ENCODE assay signal across 7 cellular contexts in the genomic region with DNA sequence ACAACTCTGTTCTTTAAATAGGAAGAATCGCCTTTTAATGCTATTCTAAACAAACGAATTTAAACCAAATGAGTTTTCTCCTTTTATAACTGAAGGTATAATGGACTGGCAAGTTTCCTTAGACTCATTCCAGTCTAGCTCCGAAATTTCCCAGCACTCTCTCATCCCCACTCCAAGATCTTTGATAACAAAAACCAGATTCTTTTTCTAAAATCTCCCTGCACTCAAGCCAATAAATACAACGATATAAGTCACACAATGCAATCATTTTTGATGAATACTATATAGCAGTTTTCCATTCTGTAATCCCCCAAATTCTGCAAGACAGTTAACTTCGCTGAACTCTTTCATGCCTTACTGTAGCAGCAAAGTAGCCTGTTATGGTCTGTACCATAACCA. TPM values are rescaled to one million over a fixed set of nuclear protein-coding genes. Genes with fewer than 3 reads are reported as not detected.
DNase-seq lines count a peak whose midpoint lies in the region; ATAC-seq and TF ChIP-seq lines count a peak whose summit lies in the region.

No MANE protein-coding gene starts in this region.

- no peaks in the 10 kb centered on the region for H3K9me3 Mint-ChIP-seq in HFFc6
- H3K9me3 Mint-ChIP-seq in activated CD8-positive, alpha-beta T cell treated with anti-CD3 and anti-CD28 coated beads for 36 hours, result no peaks in the 10 kb centered on the region
- H3K9me3 Mint-ChIP-seq in stimulated activated memory B cell treated with anti-CD40 and anti-IgM and Interleukin-4, amounts not matched to agents 10 μg/mL and 1 μg/mL and 100 μg/mL, for 72 hours, result no peaks in the 10 kb centered on the region

- H3K27ac Mint-ChIP-seq in HFFc6, result peak overlapping the region; percentile 95
- H3K27ac Mint-ChIP-seq in activated CD8-positive, alpha-beta T cell treated with anti-CD3 and anti-CD28 coated beads for 36 hours, result peak overlapping the region; percentile 96
- peak overlapping the region; percentile 91 for H3K27ac Mint-ChIP-seq in stimulated activated memory B cell treated with anti-CD40 and anti-IgM and Interleukin-4, amounts not matched to agents 10 μg/mL and 1 μg/mL and 100 μg/mL, for 72 hours

- H3K4me3 ChIP-seq in iPS-18a (ENCODE audit: low read length), result peak overlapping the region; percentile 82

- H3K27me3 Mint-ChIP-seq in HFFc6 (ENCODE audit: insufficient read depth), result peaks cover 4% of the 10 kb centered on the region
- no peaks in the 10 kb centered on the region for H3K27me3 Mint-ChIP-seq in activated CD8-positive, alpha-beta T cell treated with anti-CD3 and anti-CD28 coated beads for 36 hours
- no peaks in the 10 kb centered on the region for H3K27me3 Mint-ChIP-seq in stimulated activated memory B cell treated with anti-CD40 and anti-IgM and Interleukin-4, amounts not matched to agents 10 μg/mL and 1 μg/mL and 100 μg/mL, for 72 hours

- H3K4me1 ChIP-seq in iPS-18a (ENCODE audit: control insufficient read depth, low read depth, low read length), result peaks cover 8% of the 10 kb centered on the region

- no peak overlapping the region for H3K27ac ChIP-seq in iPS-18a (ENCODE audit: low read length)

- CTCF ChIA-PET in activated CD8-positive, alpha-beta T cell treated with anti-CD3 and anti-CD28 coated beads for 36 hours (lab: Charles Lee), result interaction anchor here (1.0 to 9.7 kb wide), 4 partner anchors 23 to 214 kb away, joined by 3 to 125 read pairs (median 6); partner anchors contain the start of gene KCNIP2

- TF ChIP-seq CTCF in HFFc6 (IDR thresholded peaks at IDR 0.05), result no peak
- no peak for TF ChIP-seq CTCF in activated CD8-positive, alpha-beta T cell treated with anti-CD3 and anti-CD28 coated beads for 36 hours (IDR thresholded peaks at IDR 0.05)

- H3K4me3 Mint-ChIP-seq in HFFc6, result peak overlapping the region; percentile 93
- H3K4me3 Mint-ChIP-seq in activated CD8-positive, alpha-beta T cell treated with anti-CD3 and anti-CD28 coated beads for 36 hours, result peak overlapping the region; percentile 88
- peak overlapping the region; percentile 87 for H3K4me3 Mint-ChIP-seq in stimulated activated memory B cell treated with anti-CD40 and anti-IgM and Interleukin-4, amounts not matched to agents 10 μg/mL and 1 μg/mL and 100 μg/mL, for 72 hours

- DNase-seq in HFFc6 (no peak), NCI-H524 (lab: John Stamatoyannopoulos, UW) (no peak), NCI-H524 treated with DMSO at 0.1 percent for 48 hours (lab: John Stamatoyannopoulos, UW) (no peak)
- DNase-seq in activated CD8-positive, alpha-beta T cell treated with anti-CD3 and anti-CD28 coated beads for 36 hours, result no peak

- H3K36me3 ChIP-seq in iPS-18a (ENCODE audit: control insufficient read depth, low read depth, low read length), result peaks cover 17% of the 10 kb centered on the region

- H3K27me3 ChIP-seq in iPS-18a (ENCODE audit: control insufficient read depth, insufficient read depth, low read length), result no peaks in the 10 kb centered on the region

- no peak for ATAC-seq in activated CD8-positive, alpha-beta T cell treated with anti-CD3 and anti-CD28 coated beads for 36 hours
- ATAC-seq in stimulated activated memory B cell treated with anti-CD40 and anti-IgM and Interleukin-4, amounts not matched to agents 10 μg/mL and 1 μg/mL and 100 μg/mL, for 72 hours, result no peak
- no peak for ATAC-seq in HG03095 (IDR thresholded peaks at IDR 0.05; ENCODE audit: unreplicated experiment)

- POLR2A ChIA-PET in activated CD8-positive, alpha-beta T cell treated with anti-CD3 and anti-CD28 coated beads for 36 hours (lab: Charles Lee), result interaction anchor here (0.6 to 6.6 kb wide), 7 partner anchors 10 to 303 kb away, joined by 3 to 53 read pairs (median 6); partner anchors contain the start of genes KCNIP2 and NPM3

- intact Hi-C loops in activated CD8-positive, alpha-beta T cell treated with anti-CD3 and anti-CD28 coated beads for 36 hours (cut with micrococcal nuclease), result loop anchor here (5.0 kb wide), 1 partner anchor 34 kb away; the partner anchor contains the start of gene NPM3

- peaks cover 46% of the 10 kb centered on the region for H3K36me3 Mint-ChIP-seq in HFFc6 (ENCODE audit: low read depth)
- H3K36me3 Mint-ChIP-seq in activated CD8-positive, alpha-beta T cell treated with anti-CD3 and anti-CD28 coated beads for 36 hours (ENCODE audit: low read depth), result peaks cover 46% of the 10 kb centered on the region
- peaks cover 16% of the 10 kb centered on the region for H3K36me3 Mint-ChIP-seq in stimulated activated memory B cell treated with anti-CD40 and anti-IgM and Interleukin-4, amounts not matched to agents 10 μg/mL and 1 μg/mL and 100 μg/mL, for 72 hours

- H3K9me3 ChIP-seq in iPS-18a (ENCODE audit: control insufficient read depth, low read depth, low read length), result no peaks in the 10 kb centered on the region

- H3K4me1 Mint-ChIP-seq in HFFc6 (ENCODE audit: low read depth), result peaks cover 49% of the 10 kb centered on the region
- H3K4me1 Mint-ChIP-seq in activated CD8-positive, alpha-beta T cell treated with anti-CD3 and anti-CD28 coated beads for 36 hours (ENCODE audit: low read depth), result peaks cover 44% of the 10 kb centered on the region
- H3K4me1 Mint-ChIP-seq in stimulated activated memory B cell treated with anti-CD40 and anti-IgM and Interleukin-4, amounts not matched to agents 10 μg/mL and 1 μg/mL and 100 μg/mL, for 72 hours, result peaks cover 45% of the 10 kb centered on the region

- H3K9ac ChIP-seq in iPS-18a (ENCODE audit: low read length), result peak overlapping the region; percentile 92

RNA-seq across cellular contexts. Expression of gene OGA, which starts 1.9 kb away (rescaled TPM):
- total RNA-seq in HFFc6 (2021; fragmentation: NEBNext Ultra II Directional; extraction: Animal tissue kit (Norgen Biotek cat#: 25700)), result 10 to 100 TPM; 56.2 to 61.6 (median 59.1) TPM
- total RNA-seq in activated CD8-positive, alpha-beta T cell treated with anti-CD3 and anti-CD28 coated beads for 36 hours, result 100 to 1,000 TPM; 125 to 130 TPM

RNA-seq across cellular contexts. Expression of gene KCNIP2, which starts 27.2 kb away (rescaled TPM):
- 1 to 10 TPM in 1 of 6 experiments, under 1 TPM in 5; 0.31 to 1.3 (median 0.50) TPM for total RNA-seq in HFFc6 (2021; fragmentation: NEBNext Ultra II Directional; extraction: Animal tissue kit (Norgen Biotek cat#: 25700))
- 1 to 10 TPM; 2.4 to 3.1 TPM for total RNA-seq in activated CD8-positive, alpha-beta T cell treated with anti-CD3 and anti-CD28 coated beads for 36 hours

RNA-seq across cellular contexts. Expression of gene NPM3, which starts 33.1 kb away (rescaled TPM):
- total RNA-seq in HFFc6 (2021; fragmentation: NEBNext Ultra II Directional; extraction: Animal tissue kit (Norgen Biotek cat#: 25700)), result 10 to 100 TPM; 51.8 to 64.6 (median 54.8) TPM
- 100 to 1,000 TPM; 235 to 264 TPM for total RNA-seq in activated CD8-positive, alpha-beta T cell treated with anti-CD3 and anti-CD28 coated beads for 36 hours

RNA-seq across cellular contexts. Expression of gene FGF8, which starts 40.5 kb away (rescaled TPM):
- total RNA-seq in HFFc6 (2021; fragmentation: NEBNext Ultra II Directional; extraction: Animal tissue kit (Norgen Biotek cat#: 25700)), result not detected
- under 1 TPM in 1 of 2 experiments, not detected in 1; 0.38 TPM for total RNA-seq in activated CD8-positive, alpha-beta T cell treated with anti-CD3 and anti-CD28 coated beads for 36 hours
